ENCODE assay signal across 28 cellular contexts in genomic region chr19:33546656-33547055, GRCh38.
"Had no signal": no experiment of that assay in that cellular context is flagged by ENCODE, and none has a peak within 500 bp of the region (broad histone marks: within the 10 kb centered on the region; RNA-seq: fewer than 3 reads in every experiment).

No MANE protein-coding gene starts in this region.

- H3K36me3 ChIP-seq: neutrophil, pancreas, prostate gland, right atrium auricular region, right lobe of liver, sigmoid colon, suprapubic skin, tibial artery, transverse colon, upper lobe of right lung, uterus had no signal

- DNase-seq: naive thymus-derived CD8-positive, alpha-beta T cell; nephron progenitor cell; nucleus accumbens; pancreas; retina; right lobe of liver; sigmoid colon; small intestine; stimulated activated CD4-positive, alpha-beta T cell treated with anti-CD3 and anti-CD28 coated beads, Interleukin-12 subunit alpha, Interleukin-12 subunit beta, amount 100 ng/mL, for 4 hours; stimulated activated CD4-positive, alpha-beta T cell treated with anti-CD3 and anti-CD28 coated beads, Interleukin-1b, Interleukin-23, amount 100 ng/mL, for 48 hours; stimulated activated CD4-positive, alpha-beta T cell treated with anti-CD3 and anti-CD28 coated beads, Interleukin-4, amount 100 ng/mL, for 1 hour; stimulated activated CD4-positive, alpha-beta T cell treated with anti-CD3 and anti-CD28 coated beads, Interleukin-4, amount 100 ng/mL, for 4 hours; stimulated activated CD8-positive, alpha-beta memory T cell treated with anti-CD3 and anti-CD28 coated beads, Interleukin-4, amount 100 ng/mL, for 48 hours; stimulated activated naive CD4-positive, alpha-beta T cell; stimulated activated naive CD8-positive, alpha-beta T cell treated with anti-CD3 and anti-CD28 coated beads, Interleukin-15, amount 100 ng/mL, for 72 hours; stimulated activated naive CD8-positive, alpha-beta T cell treated with anti-CD3 and anti-CD28 coated beads, Interleukin-15, Interleukin-2, amounts not matched to agents 100 U/mL and 50 U/mL, for 24 hours; substantia nigra; testis; tibial artery; transverse colon; upper lobe of right lung; uterus had no signal

- H3K4me3 ChIP-seq: pancreas, prostate gland, right atrium auricular region, right lobe of liver, sigmoid colon, suprapubic skin, testis, tibial artery, transverse colon, upper lobe of right lung, uterus had no signal

- FAIRE-seq: pancreas, small intestine had no signal

- H3K9me3 ChIP-seq: neutrophil, pancreas, prostate gland, right atrium auricular region, right lobe of liver, sigmoid colon, suprapubic skin, testis, tibial artery, transverse colon, upper lobe of right lung, uterus had no signal

- H3K4me1 ChIP-seq: pancreas, prostate gland, right atrium auricular region, right lobe of liver, sigmoid colon, suprapubic skin, testis, tibial artery, transverse colon, upper lobe of right lung, uterus had no signal

- H3K27ac ChIP-seq: neutrophil, pancreas, prostate gland, right atrium auricular region, right lobe of liver, sigmoid colon, suprapubic skin, testis, tibial artery, transverse colon, upper lobe of right lung, uterus had no signal

- ATAC-seq: naive thymus-derived CD8-positive, alpha-beta T cell; natural killer cell treated with Interleukin-12 subunit alpha and Interleukin-12 subunit beta and Interleukin-15 and Interleukin-18, amount 100 ng/mL, for 72 hours; pancreas; right lobe of liver; stimulated activated memory B cell treated with anti-CD40 and anti-IgM and Interleukin-4, amounts not matched to agents 10 μg/mL and 1 μg/mL and 100 μg/mL, for 72 hours; stimulated activated naive CD8-positive, alpha-beta T cell treated with anti-CD3 and anti-CD28 coated beads, Interleukin-15, amount 100 ng/mL, for 72 hours; stimulated activated naive CD8-positive, alpha-beta T cell treated with anti-CD3 and anti-CD28 coated beads, Interleukin-15, Interleukin-2, amounts not matched to agents 100 U/mL and 50 U/mL, for 24 hours; upper lobe of right lung had no signal

- H3K27me3 ChIP-seq: neutrophil, pancreas, right lobe of liver, testis, upper lobe of right lung, uterus had no signal
